Comparison of ENCODE assay signal across 16 cellular contexts in genomic region chr7:22443370-22444180, GRCh38. TPM values are rescaled to one million over a fixed set of nuclear protein-coding genes. Genes with fewer than 3 reads are reported as not detected.
DNase-seq lines count a peak whose midpoint lies in the region; ATAC-seq, FAIRE-seq and TF ChIP-seq lines count a peak whose summit lies in the region.
"Had no signal": no experiment of that assay in that cellular context is flagged by ENCODE, and none has a peak within 500 bp of the region (broad histone marks: within the 10 kb centered on the region; RNA-seq: fewer than 3 reads in every experiment).

No MANE protein-coding gene starts in this region.

- no peaks in the 10 kb centered on the region for H3K36me3 ChIP-seq in bronchial epithelial cell (ENCODE audit: control insufficient read depth, insufficient read depth, low read length)

- DNase-seq in DMS53 (lab: John Stamatoyannopoulos, UW) (peak; percentile 82), Kasumi-1 (lab: John Stamatoyannopoulos, UW) (peak; percentile 88 to 91), bronchial epithelial cell (ENCODE audit: low read depth) (peak; percentile 42), NCI-H345 (lab: John Stamatoyannopoulos, UW) (no peak), head of caudate nucleus (no peak), erythroblast (lab: John Stamatoyannopoulos, UW) (no peak)
- DNase-seq: activated T-cell treated with anti-CD3 and anti-CD28 coated beads, Interleukin-2, amount 50 U/mL, for 4 hours; CD4-positive, CD25-positive, alpha-beta regulatory T cell; central memory CD4-positive, alpha-beta T cell; glutamatergic neuron; MG63; NCI-H526 treated with DMSO at 0.1 percent for 48 hours had no signal

- peaks cover 3% of the 10 kb centered on the region for H3K9me3 Mint-ChIP-seq in nephron
- H3K9me3 Mint-ChIP-seq: activated T-cell treated with anti-CD3 and anti-CD28 coated beads, Interleukin-2, amount 50 U/mL, for 4 hours; stimulated activated naive CD8-positive, alpha-beta T cell treated with anti-CD3 and anti-CD28 coated beads, Interleukin-15, Interleukin-2, amounts not matched to agents 100 ng/mL and 50 ng/mL, for 24 hours; T-helper 1 cell treated with Interleukin-12 subunit alpha and Interleukin-12 subunit beta and Interleukin-4 antibody, amounts not matched to agents 30 μg/mL and 1 μg/mL, for 36 hours had no signal

- no peak overlapping the region for H3K4me3 ChIP-seq in bronchial epithelial cell (ENCODE audit: low read depth, low read length)
- H3K4me3 ChIP-seq: MG63 had no signal

- peak overlapping the region in 2 of 3 experiments; percentile 58 to 63 for H3K27ac Mint-ChIP-seq in nephron
- H3K27ac Mint-ChIP-seq: CD4-positive, CD25-positive, alpha-beta regulatory T cell; stimulated activated naive CD8-positive, alpha-beta T cell treated with anti-CD3 and anti-CD28 coated beads, Interleukin-15, Interleukin-2, amounts not matched to agents 100 ng/mL and 50 ng/mL, for 24 hours; T-helper 1 cell treated with Interleukin-12 subunit alpha and Interleukin-12 subunit beta and Interleukin-4 antibody, amounts not matched to agents 30 μg/mL and 1 μg/mL, for 36 hours had no signal

- no peaks in the 10 kb centered on the region for H3K27me3 Mint-ChIP-seq in nephron (ENCODE audit: low read depth)
- H3K27me3 Mint-ChIP-seq: stimulated activated naive CD8-positive, alpha-beta T cell treated with anti-CD3 and anti-CD28 coated beads, Interleukin-15, Interleukin-2, amounts not matched to agents 100 ng/mL and 50 ng/mL, for 24 hours had no signal

- peaks cover 42% of the 10 kb centered on the region for H3K4me1 Mint-ChIP-seq in nephron

- ATAC-seq in GM18511 (IDR thresholded peaks at IDR 0.05; ENCODE audit: unreplicated experiment) = no peak
- ATAC-seq: activated T-cell treated with anti-CD3 and anti-CD28 coated beads, Interleukin-2, amount 50 U/mL, for 4 hours had no signal

- TF ChIP-seq CTCF in bronchial epithelial cell (IDR thresholded peaks at IDR 0.05; ENCODE audit: insufficient read depth, low read length, severe bottlenecking) = no peak
- TF ChIP-seq CTCF in nephron (IDR thresholded peaks at IDR 0.05; ENCODE audit: unreplicated experiment in 3 of 3) = no peak

- TF ChIP-seq POLR2A in erythroblast (IDR thresholded peaks at IDR 0.05; ENCODE audit: low read length) = no peak

- H3K27me3 ChIP-seq in bronchial epithelial cell (ENCODE audit: control insufficient read depth, insufficient read depth, low read length) = no peaks in the 10 kb centered on the region
- H3K27me3 ChIP-seq: MG63 had no signal

- FAIRE-seq in bronchial epithelial cell (lab: Jason Lieb, UNC) = no peak

- intact Hi-C loops in head of caudate nucleus (cut with DNase I) = no loop called here

- peak overlapping the region in 1 of 3 experiments; percentile 11 for H3K4me3 Mint-ChIP-seq in nephron
- H3K4me3 Mint-ChIP-seq: activated T-cell treated with anti-CD3 and anti-CD28 coated beads, Interleukin-2, amount 50 U/mL, for 4 hours; CD4-positive, CD25-positive, alpha-beta regulatory T cell; stimulated activated naive CD8-positive, alpha-beta T cell treated with anti-CD3 and anti-CD28 coated beads, Interleukin-15, Interleukin-2, amounts not matched to agents 100 ng/mL and 50 ng/mL, for 24 hours; T-helper 1 cell treated with Interleukin-12 subunit alpha and Interleukin-12 subunit beta and Interleukin-4 antibody, amounts not matched to agents 30 μg/mL and 1 μg/mL, for 36 hours had no signal

- no peaks in the 10 kb centered on the region for H3K36me3 Mint-ChIP-seq in nephron (ENCODE audit: low read depth)
- H3K36me3 Mint-ChIP-seq: CD4-positive, CD25-positive, alpha-beta regulatory T cell had no signal

RNA-seq across cellular contexts. Expression of gene STEAP1B, which starts 56.4 kb away (rescaled TPM):
- total RNA-seq in bronchial epithelial cell = 3.7 and 5.9 TPM in 2 replicates
- total RNA-seq: CD4-positive, CD25-positive, alpha-beta regulatory T cell had no signal

Comparison
In these comparisons a context has a peak if more than half of its experiments do, and no peak if none do; other contexts are left out.
1. DNase-seq: peak in DMS53 (single experiment), Kasumi-1 (2 of 2) and bronchial epithelial cell (single experiment); none in NCI-H345 (single experiment), head of caudate nucleus (0 of 42) and erythroblast (0 of 2).